ENCODE assay signal across 11 cellular contexts in genomic region chr15:62928242-62928995, GRCh38.
DNase-seq lines count a peak whose midpoint lies in the region; ATAC-seq and TF ChIP-seq lines count a peak whose summit lies in the region.
"Had no signal": no experiment of that assay in that cellular context is flagged by ENCODE, and none has a peak within 500 bp of the region (broad histone marks: within the 10 kb centered on the region; RNA-seq: fewer than 3 reads in every experiment).

No MANE protein-coding gene starts in this region.

- no peaks in the 10 kb centered on the region for H3K27me3 Mint-ChIP-seq in MCF 10A (ENCODE audit: insufficient read depth, unreplicated experiment)
- H3K27me3 Mint-ChIP-seq in activated CD8-positive, alpha-beta memory T cell treated with anti-CD3 and anti-CD28 coated beads, Interleukin-2, amount 10 ng/mL, durations not matched to agents 7 days and 5 days = peaks cover 23% of the 10 kb centered on the region

- H3K27me3 ChIP-seq in breast epithelium = no peaks in the 10 kb centered on the region
- H3K27me3 ChIP-seq: BLaER1 had no signal

- no TSS peak for BruUV-seq in MCF 10A (replicated peaks; lab: Mats Ljungman, UMichigan)

- peaks cover 19% of the 10 kb centered on the region for H3K4me1 Mint-ChIP-seq in MCF 10A (ENCODE audit: insufficient read depth, unreplicated experiment)
- no peaks in the 10 kb centered on the region for H3K4me1 Mint-ChIP-seq in stimulated activated effector memory CD8-positive, alpha-beta T cell treated with anti-CD3 and anti-CD28 coated beads, Interleukin-12 subunit alpha, Interleukin-12 subunit beta, amount 100 ng/mL, for 72 hours
- no peaks in the 10 kb centered on the region for H3K4me1 Mint-ChIP-seq in activated CD8-positive, alpha-beta memory T cell treated with anti-CD3 and anti-CD28 coated beads, Interleukin-2, amount 10 ng/mL, durations not matched to agents 7 days and 5 days
- H3K4me1 Mint-ChIP-seq: activated naive CD4-positive, alpha-beta T cell treated with anti-CD3 and anti-CD28 coated beads, Interleukin-2, amount 50 U/mL, for 24 hours had no signal

- H3K9me3 Mint-ChIP-seq in MCF 10A (ENCODE audit: unreplicated experiment) = no peaks in the 10 kb centered on the region
- no peaks in the 10 kb centered on the region for H3K9me3 Mint-ChIP-seq in stimulated activated effector memory CD8-positive, alpha-beta T cell treated with anti-CD3 and anti-CD28 coated beads, Interleukin-12 subunit alpha, Interleukin-12 subunit beta, amount 100 ng/mL, for 72 hours
- no peaks in the 10 kb centered on the region for H3K9me3 Mint-ChIP-seq in activated CD8-positive, alpha-beta memory T cell treated with anti-CD3 and anti-CD28 coated beads, Interleukin-2, amount 10 ng/mL, durations not matched to agents 7 days and 5 days (ENCODE audit: low read depth)
- H3K9me3 Mint-ChIP-seq: activated naive CD4-positive, alpha-beta T cell treated with anti-CD3 and anti-CD28 coated beads, Interleukin-2, amount 50 U/mL, for 24 hours had no signal

- CTCF ChIA-PET in MCF 10A (lab: Yijun Ruan, JAX) = interaction anchor here (0.5 to 1.8 kb wide), 5 partner anchors 20 to 45 kb away, joined by 3 to 4 read pairs (median 3); no protein-coding TSS in a partner anchor
- CTCF ChIA-PET in activated CD8-positive, alpha-beta memory T cell treated with anti-CD3 and anti-CD28 coated beads, Interleukin-2, amount 10 ng/mL, durations not matched to agents 7 days and 5 days (lab: Charles Lee) = no interaction called here

- no peaks in the 10 kb centered on the region for H3K9me3 ChIP-seq in breast epithelium
- H3K9me3 ChIP-seq: BLaER1 had no signal

- peak; percentile 72 for DNase-seq in MCF 10A (ENCODE audit: unreplicated experiment)
- no peak for DNase-seq in breast epithelium (ENCODE audit: low spot score in 2 of 2)
- peak; percentile 71 for DNase-seq in astrocyte of the cerebellum (ENCODE audit: low read depth)
- DNase-seq in islet precursor cell = peak; percentile 99
- no peak for DNase-seq in inferior parietal cortex (ENCODE audit: extremely low spot score)
- no peak for DNase-seq in iPS-NIHi11 (ENCODE audit: low spot score)
- DNase-seq in stimulated activated effector memory CD8-positive, alpha-beta T cell treated with anti-CD3 and anti-CD28 coated beads, Interleukin-12 subunit alpha, Interleukin-12 subunit beta, amount 100 ng/mL, for 72 hours (ENCODE audit: low spot score in 2 of 2) = no peak
- no peak for DNase-seq in activated CD8-positive, alpha-beta memory T cell treated with anti-CD3 and anti-CD28 coated beads, Interleukin-2, amount 10 ng/mL, durations not matched to agents 7 days and 5 days

- no peak overlapping the region for H3K27ac ChIP-seq in breast epithelium
- H3K27ac ChIP-seq: BLaER1, HL-60 had no signal

- TF ChIP-seq CTCF in MCF 10A (IDR thresholded peaks at IDR 0.05; ENCODE audit: unreplicated experiment) (peak; percentile 12), breast epithelium (IDR thresholded peaks at IDR 0.05) (no peak), astrocyte of the cerebellum (IDR thresholded peaks at IDR 0.05; ENCODE audit: low read depth, low read length, missing control alignments) (peak; percentile 26)

- intact Hi-C loops in MCF 10A (cut with micrococcal nuclease) = no loop called here
- intact Hi-C loops in breast epithelium (cut with DNase I; ENCODE audit: low total_unique reads) = no loop called here

- no peak overlapping the region for H3K27ac Mint-ChIP-seq in MCF 10A (ENCODE audit: low read depth, unreplicated experiment)
- H3K27ac Mint-ChIP-seq in stimulated activated effector memory CD8-positive, alpha-beta T cell treated with anti-CD3 and anti-CD28 coated beads, Interleukin-12 subunit alpha, Interleukin-12 subunit beta, amount 100 ng/mL, for 72 hours = no peak overlapping the region
- no peak overlapping the region for H3K27ac Mint-ChIP-seq in activated CD8-positive, alpha-beta memory T cell treated with anti-CD3 and anti-CD28 coated beads, Interleukin-2, amount 10 ng/mL, durations not matched to agents 7 days and 5 days
- H3K27ac Mint-ChIP-seq: activated naive CD4-positive, alpha-beta T cell treated with anti-CD3 and anti-CD28 coated beads, Interleukin-2, amount 50 U/mL, for 24 hours had no signal

- in situ Hi-C loops in astrocyte of the cerebellum (cut with HindIII; ENCODE audit: low sequenced_read_pairs) = no loop called here

- H3K4me3 ChIP-seq in breast epithelium (no peak overlapping the region), astrocyte of the cerebellum (ENCODE audit: low read depth, low read length) (no peak overlapping the region)
- H3K4me3 ChIP-seq: BLaER1 had no signal

- H3K36me3 ChIP-seq in breast epithelium = no peaks in the 10 kb centered on the region
- H3K36me3 ChIP-seq: BLaER1 had no signal

- POLR2A ChIA-PET in MCF 10A (lab: Yijun Ruan, JAX) = interaction anchor here (0.6 to 1.5 kb wide), 5 partner anchors 12 to 138 kb away, joined by 3 to 5 read pairs (median 3); no protein-coding TSS in a partner anchor

- H3K4me1 ChIP-seq in breast epithelium = no peaks in the 10 kb centered on the region
- H3K4me1 ChIP-seq: BLaER1 had no signal

- peaks cover 5% of the 10 kb centered on the region for H3K36me3 Mint-ChIP-seq in MCF 10A (ENCODE audit: insufficient read depth, unreplicated experiment)
- no peaks in the 10 kb centered on the region for H3K36me3 Mint-ChIP-seq in stimulated activated effector memory CD8-positive, alpha-beta T cell treated with anti-CD3 and anti-CD28 coated beads, Interleukin-12 subunit alpha, Interleukin-12 subunit beta, amount 100 ng/mL, for 72 hours
- no peaks in the 10 kb centered on the region for H3K36me3 Mint-ChIP-seq in activated CD8-positive, alpha-beta memory T cell treated with anti-CD3 and anti-CD28 coated beads, Interleukin-2, amount 10 ng/mL, durations not matched to agents 7 days and 5 days
- H3K36me3 Mint-ChIP-seq: activated naive CD4-positive, alpha-beta T cell treated with anti-CD3 and anti-CD28 coated beads, Interleukin-2, amount 50 U/mL, for 24 hours had no signal

- no peak for ATAC-seq in stimulated activated effector memory CD8-positive, alpha-beta T cell treated with anti-CD3 and anti-CD28 coated beads, Interleukin-12 subunit alpha, Interleukin-12 subunit beta, amount 100 ng/mL, for 72 hours
- no peak for ATAC-seq in activated CD8-positive, alpha-beta memory T cell treated with anti-CD3 and anti-CD28 coated beads, Interleukin-2, amount 10 ng/mL, durations not matched to agents 7 days and 5 days

- H3K4me3 Mint-ChIP-seq in MCF 10A (ENCODE audit: unreplicated experiment) = no peak overlapping the region
- H3K4me3 Mint-ChIP-seq in stimulated activated effector memory CD8-positive, alpha-beta T cell treated with anti-CD3 and anti-CD28 coated beads, Interleukin-12 subunit alpha, Interleukin-12 subunit beta, amount 100 ng/mL, for 72 hours = no peak overlapping the region
- H3K4me3 Mint-ChIP-seq in activated CD8-positive, alpha-beta memory T cell treated with anti-CD3 and anti-CD28 coated beads, Interleukin-2, amount 10 ng/mL, durations not matched to agents 7 days and 5 days = no peak overlapping the region
- H3K4me3 Mint-ChIP-seq: activated naive CD4-positive, alpha-beta T cell treated with anti-CD3 and anti-CD28 coated beads, Interleukin-2, amount 50 U/mL, for 24 hours had no signal

- TF ChIP-seq POLR2A in breast epithelium (IDR thresholded peaks at IDR 0.05) = no peak

Comparison
In these comparisons a context has a peak if more than half of its experiments do, and no peak if none do; other contexts are left out.
1. DNase-seq: peak in MCF 10A (single experiment), astrocyte of the cerebellum (single experiment) and islet precursor cell (single experiment); none in breast epithelium (0 of 2), inferior parietal cortex (single experiment), iPS-NIHi11 (single experiment), stimulated activated effector memory CD8-positive, alpha-beta T cell treated with anti-CD3 and anti-CD28 coated beads, Interleukin-12 subunit alpha, Interleukin-12 subunit beta, amount 100 ng/mL, for 72 hours (0 of 2) and activated CD8-positive, alpha-beta memory T cell treated with anti-CD3 and anti-CD28 coated beads, Interleukin-2, amount 10 ng/mL, durations not matched to agents 7 days and 5 days (single experiment).
2. CTCF ChIP-seq: peak in MCF 10A (single experiment) and astrocyte of the cerebellum (single experiment); none in breast epithelium (0 of 3).